8 cellular contexts compared by ENCODE assay signal in genomic region chrX:120250522-120251271, GRCh38. TPM values are rescaled to one million over a fixed set of nuclear protein-coding genes. Genes with fewer than 3 reads are reported as not detected.
A peak's percentile ranks its signal among the peaks of the same experiment; 100 is the strongest.
DNase-seq lines count a peak whose midpoint lies in the region; ATAC-seq, FAIRE-seq and TF ChIP-seq lines count a peak whose summit lies in the region.

TSS of gene ZBTB33 (plus strand) at chrX:120250812. CDS start at chrX:120253416, 2,604 bp downstream.

- H4K20me1 ChIP-seq in DOHH2 (ENCODE audit: control insufficient read depth, insufficient read depth, low read depth, low read length) = no peaks in the 10 kb centered on the region

- DNase-seq in RCC 7860 (ENCODE audit: low spot score) = peak; percentile 84
- peak; percentile 87 to 89 for DNase-seq in activated T-cell treated with anti-CD3 and anti-CD28 coated beads, Interleukin-2, amount 50 U/mL, for 72 hours
- peak; percentile 94 for DNase-seq in esophagus muscularis mucosa (ENCODE audit: extremely low spot score)
- DNase-seq in myocyte (ENCODE audit: low read depth) = peak; percentile 95
- DNase-seq in stimulated activated CD8-positive, alpha-beta memory T cell treated with anti-CD3 and anti-CD28 coated beads, Interleukin-7, amount 100 ng/mL, for 48 hours (ENCODE audit: extremely low read depth in 1 of 2, low read depth in 1 of 2) = peak; percentile 67 to 79

- ATAC-seq in GM21786 (IDR thresholded peaks at IDR 0.05; ENCODE audit: unreplicated experiment) = peak; percentile 94
- peak; percentile 99 for ATAC-seq in activated T-cell treated with anti-CD3 and anti-CD28 coated beads, Interleukin-2, amount 50 U/mL, for 72 hours (replicated peaks in 1 of 2)

- H3K4me1 ChIP-seq in DOHH2 (ENCODE audit: control insufficient read depth, low read length) = peaks cover 7% of the 10 kb centered on the region
- peaks cover 0 to 16% (median 4%) of the 10 kb centered on the region in 4 donors for H3K4me1 ChIP-seq in esophagus muscularis mucosa

- H3K4me3 ChIP-seq in DOHH2 (ENCODE audit: low read length) = peak within 1 kb of the TSS; percentile 93
- H3K4me3 ChIP-seq in esophagus muscularis mucosa = peak within 1 kb of the TSS; percentile 66 to 74 (median 73)

- peaks cover 31% of the 10 kb centered on the region for H3K36me3 ChIP-seq in DOHH2 (ENCODE audit: control insufficient read depth, low read length)
- H3K36me3 ChIP-seq in KOPT-K1 (ENCODE audit: insufficient read depth, low read length) = peaks cover 28% of the 10 kb centered on the region
- H3K36me3 ChIP-seq in esophagus muscularis mucosa = peaks cover 0 to 18% (median 8%) of the 10 kb centered on the region in 4 donors

- H3K4me3 Mint-ChIP-seq in activated T-cell treated with anti-CD3 and anti-CD28 coated beads, Interleukin-2, amount 50 U/mL, for 72 hours = peak within 1 kb of the TSS; percentile 90 to 97

- no peaks in the 10 kb centered on the region for H3K9me2 ChIP-seq in DOHH2 (replicated peaks; ENCODE audit: control insufficient read depth, low read length)

- no peak for TF ChIP-seq EP300 in esophagus muscularis mucosa (IDR thresholded peaks at IDR 0.05)

- peak; percentile 60 for TF ChIP-seq CTCF in DOHH2 (IDR thresholded peaks at IDR 0.05; ENCODE audit: low read depth, low read length, poor library complexity, severe bottlenecking)
- peak; percentile 56 to 72 (median 63) for TF ChIP-seq CTCF in esophagus muscularis mucosa (IDR thresholded peaks at IDR 0.05)

- peak within 1 kb of the TSS; percentile 80 for H3K4me2 ChIP-seq in DOHH2 (ENCODE audit: low read length)

- H3K27me3 Mint-ChIP-seq in activated T-cell treated with anti-CD3 and anti-CD28 coated beads, Interleukin-2, amount 50 U/mL, for 72 hours (ENCODE audit: low read depth) = peaks cover 22% of the 10 kb centered on the region

- H3K27ac Mint-ChIP-seq in activated T-cell treated with anti-CD3 and anti-CD28 coated beads, Interleukin-2, amount 50 U/mL, for 72 hours = peak within 1 kb of the TSS; percentile 90

- peak; percentile 13 for TF ChIP-seq POLR2A in esophagus muscularis mucosa (IDR thresholded peaks at IDR 0.05; ENCODE audit: low read depth)

- peak; percentile 95 for FAIRE-seq in RCC 7860 (lab: Jason Lieb, UNC)

- no peaks in the 10 kb centered on the region for H3K9me3 ChIP-seq in DOHH2 (ENCODE audit: control insufficient read depth, insufficient read depth, low read length)
- H3K9me3 ChIP-seq in KOPT-K1 (ENCODE audit: insufficient read depth, low read length, poor library complexity, severe bottlenecking) = no peaks in the 10 kb centered on the region
- H3K9me3 ChIP-seq in esophagus muscularis mucosa = peaks cover 0 to 4% (median 0%) of the 10 kb centered on the region in 4 donors

- peaks cover 6 to 16% of the 10 kb centered on the region in 2 donors for H3K36me3 Mint-ChIP-seq in activated T-cell treated with anti-CD3 and anti-CD28 coated beads, Interleukin-2, amount 50 U/mL, for 72 hours (ENCODE audit: insufficient read depth in 2 of 2)

- intact Hi-C loops in esophagus muscularis mucosa (cut with DNase I) = no loop called here

- H3K79me2 ChIP-seq in DOHH2 (ENCODE audit: control insufficient read depth, low read length) = peaks cover 31% of the 10 kb centered on the region

- H3K27me3 ChIP-seq in DOHH2 (ENCODE audit: control insufficient read depth, low read length) (no peaks in the 10 kb centered on the region), esophagus muscularis mucosa (no peaks in the 10 kb centered on the region)

- H3K27ac ChIP-seq in DOHH2 (ENCODE audit: low read depth, low read length) (peak within 1 kb of the TSS; percentile 77), KOPT-K1 (ENCODE audit: low read depth, low read length, poor library complexity, severe bottlenecking) (peak within 1 kb of the TSS; percentile 89), esophagus muscularis mucosa (replicated peaks in 1 of 4) (peak within 1 kb of the TSS; percentile 83 to 92 (median 90))

- peaks cover 21% of the 10 kb centered on the region for H3K4me1 Mint-ChIP-seq in activated T-cell treated with anti-CD3 and anti-CD28 coated beads, Interleukin-2, amount 50 U/mL, for 72 hours (ENCODE audit: low read depth)

- no peaks in the 10 kb centered on the region for H3K9me3 Mint-ChIP-seq in activated T-cell treated with anti-CD3 and anti-CD28 coated beads, Interleukin-2, amount 50 U/mL, for 72 hours

- WGBS in esophagus muscularis mucosa = 46% methylated on average over 43 of the region's 75 CpGs

- H3F3A ChIP-seq in DOHH2 (ENCODE audit: control insufficient read depth, insufficient read depth) = no peaks in the 10 kb centered on the region

RNA-seq across cellular contexts. Expression of gene ZBTB33, which starts in this region (rescaled TPM):
- 10 to 100 TPM; 15.8 to 16.4 TPM for total RNA-seq in activated T-cell treated with anti-CD3 and anti-CD28 coated beads, Interleukin-2, amount 50 U/mL, for 72 hours
- total RNA-seq in esophagus muscularis mucosa (1 to 10 TPM; 7.9 to 9.1 (median 8.1) TPM), myocyte (17.9 and 20.0 TPM in 2 replicates)
- 4.2 TPM for polyA plus RNA-seq in myocyte (2012)

Comparison
In these comparisons a context has a peak if more than half of its experiments do, and no peak if none do; other contexts are left out.
1. Peak in every context shown above with its lines: DNase-seq, ATAC-seq, H3K4me3 ChIP-seq and H3K27ac ChIP-seq.